In genomic region chr20:13180986-13181889, GRCh38 we compare ENCODE assay signal across 19 cellular contexts. TPM values are rescaled to one million over a fixed set of nuclear protein-coding genes. Genes with fewer than 3 reads are reported as not detected.
"Had no signal": no experiment of that assay in that cellular context is flagged by ENCODE, and none has a peak within 500 bp of the region (broad histone marks: within the 10 kb centered on the region; RNA-seq: fewer than 3 reads in every experiment).

No MANE protein-coding gene starts in this region.

- H3K4me1 Mint-ChIP-seq: naive B cell, nephron had no signal

- H3K4me3 ChIP-seq: heart left ventricle, pancreas, smooth muscle cell, testis, tibial nerve, upper lobe of right lung, vagina had no signal

- H3K9me3 ChIP-seq: pancreas, testis, vagina had no signal

- ATAC-seq: heart left ventricle, pancreas, right cardiac atrium, upper lobe of right lung had no signal

- H3K4me1 ChIP-seq: heart left ventricle, pancreas, testis, tibial nerve, upper lobe of right lung, vagina had no signal

- H3K4me3 Mint-ChIP-seq: naive B cell, nephron had no signal

- H3K27me3 ChIP-seq: heart left ventricle, pancreas, testis, tibial nerve, upper lobe of right lung, vagina had no signal

- H3K27me3 Mint-ChIP-seq: progenitor cell of endocrine pancreas had no signal

- H3K27ac Mint-ChIP-seq: naive B cell, nephron, progenitor cell of endocrine pancreas had no signal

- H3K27ac ChIP-seq: heart left ventricle, pancreas, testis, tibial nerve, upper lobe of right lung, vagina had no signal

- DNase-seq: effector CD4-positive, alpha-beta T cell; heart left ventricle; hypothalamus; kidney glomerular epithelial cell; mesendoderm; naive B cell; occipital lobe; pancreas; right cardiac atrium; stimulated activated CD4-positive, alpha-beta T cell treated with anti-CD3 and anti-CD28 coated beads, Interleukin-2, amount 100 ng/mL, for 48 hours; stimulated activated naive CD4-positive, alpha-beta T cell treated with Interleukin-2 at 50 U/mL for 16 hours; testis; upper lobe of right lung had no signal

- H3K36me3 ChIP-seq: heart left ventricle, pancreas, tibial nerve, upper lobe of right lung, vagina had no signal

- H3K36me3 Mint-ChIP-seq: naive B cell had no signal

RNA-seq across cellular contexts. Expression of gene ISM1, which starts 39.8 kb away (rescaled TPM):
- total RNA-seq: lung microvascular endothelial cell had no signal
